ENCODE assay signal across 1 cellular context in genomic region chr12:57238854-57239554, GRCh38.
TF ChIP-seq lines count a peak whose summit lies in the region.

No MANE protein-coding gene starts in this region.

TF ChIP-seq in HepG2, 621 proteins besides CTCF, POLR2A, EP300 and RAD21 (continued from another document and continues in another):
- TF ChIP-seq ZHX1 (CRISPR knock-in tag; IDR thresholded peaks at IDR 0.05; ENCODE audit: low read depth) (no peak), PHF21A (CRISPR knock-in tag; IDR thresholded peaks at IDR 0.05) (peak; percentile 82; the same call in 1 of the 2 replicates), ZNF792 (CRISPR knock-in tag; IDR thresholded peaks at IDR 0.05) (0 out of 2 replicates have a peak, but pooled peaks have one; percentile 48), YEATS2 (CRISPR knock-in tag; IDR thresholded peaks at IDR 0.05; ENCODE audit: borderline replicate concordance) (peak; percentile 63; the same call in 1 of the 2 replicates), ZNF580 (CRISPR knock-in tag; IDR thresholded peaks at IDR 0.05; ENCODE audit: borderline replicate concordance, low read depth) (peak; percentile 87), MXD3 (CRISPR knock-in tag; IDR thresholded peaks at IDR 0.05) (peak; percentile 55; the same call in 1 of the 2 replicates), CENPT (CRISPR knock-in tag; IDR thresholded peaks at IDR 0.05; ENCODE audit: low read depth) (0 out of 2 replicates have a peak, but pooled peaks have one; percentile 7), THAP8 (CRISPR knock-in tag; IDR thresholded peaks at IDR 0.05; ENCODE audit: borderline replicate concordance) (no peak), ETV5 (CRISPR knock-in tag; IDR thresholded peaks at IDR 0.05; ENCODE audit: borderline replicate concordance) (no peak), FOSL1 (CRISPR knock-in tag; IDR thresholded peaks at IDR 0.05; ENCODE audit: borderline replicate concordance) (no peak), FOXO4 (CRISPR knock-in tag; conservative IDR thresholded peaks at IDR 0.05) (no peak), RCOR2 (CRISPR knock-in tag; IDR thresholded peaks at IDR 0.05) (no peak), TBL1XR1 (IDR thresholded peaks at IDR 0.05; ENCODE audit: borderline replicate concordance, low read length, partially characterized antibody) (no peak), RXRA (CRISPR knock-in tag; IDR thresholded peaks at IDR 0.05) (no peak; the same call in 1 of the 2 replicates), MAX (IDR thresholded peaks at IDR 0.05) (peak; percentile 79), SP1 (IDR thresholded peaks at IDR 0.05) (no peak), SP1 (CRISPR knock-in tag; IDR thresholded peaks at IDR 0.05) (no peak; the same call in 1 of the 2 replicates), ZFP1 (CRISPR knock-in tag; IDR thresholded peaks at IDR 0.05) (0 out of 2 replicates have a peak, but pooled peaks have one; percentile 50), PRPF4 (IDR thresholded peaks at IDR 0.05; ENCODE audit: low read depth, low read length, poor library complexity, severe bottlenecking) (no peak), MTF2 (CRISPR knock-in tag; IDR thresholded peaks at IDR 0.05; ENCODE audit: borderline replicate concordance) (peak; percentile 99; the same call in 1 of the 2 replicates), MBD4 (IDR thresholded peaks at IDR 0.05; ENCODE audit: borderline replicate concordance, low read length) (no peak), ZNF205 (CRISPR knock-in tag; IDR thresholded peaks at IDR 0.05) (0 out of 2 replicates have a peak, but pooled peaks have one; percentile 58), AHR (CRISPR knock-in tag; IDR thresholded peaks at IDR 0.05) (no peak), ZNF713 (CRISPR knock-in tag; IDR thresholded peaks at IDR 0.05) (0 out of 2 replicates have a peak, but pooled peaks have one; percentile 75), GMEB2 (CRISPR knock-in tag; IDR thresholded peaks at IDR 0.05; ENCODE audit: low read depth) (no peak; the same call in 1 of the 2 replicates), ZSCAN9 (CRISPR knock-in tag; IDR thresholded peaks at IDR 0.05; ENCODE audit: borderline replicate concordance) (no peak), REL (CRISPR knock-in tag; conservative IDR thresholded peaks at IDR 0.05) (0 out of 2 replicates have a peak, but pooled peaks have one; percentile 61), ARID5B (CRISPR knock-in tag; IDR thresholded peaks at IDR 0.05) (peak; percentile 50; the same call in 1 of the 2 replicates), CHD2 (IDR thresholded peaks at IDR 0.05; ENCODE audit: low read depth, low read length) (no peak), MEF2D (CRISPR knock-in tag; IDR thresholded peaks at IDR 0.05) (no peak; the same call in 1 of the 2 replicates), CBX2 (IDR thresholded peaks at IDR 0.05; ENCODE audit: low read depth, low read length) (no peak), CBX2 (CRISPR knock-in tag; IDR thresholded peaks at IDR 0.05; ENCODE audit: low read depth) (0 out of 2 replicates have a peak, but pooled peaks have one; percentile 66), ZSCAN21 (CRISPR knock-in tag; IDR thresholded peaks at IDR 0.05; ENCODE audit: borderline replicate concordance) (peak; percentile 76; the same call in 1 of the 2 replicates), HOXA5 (CRISPR knock-in tag; IDR thresholded peaks at IDR 0.05) (0 out of 2 replicates have a peak, but pooled peaks have one; percentile 14), ZBTB3 (CRISPR knock-in tag; IDR thresholded peaks at IDR 0.05; ENCODE audit: borderline replicate concordance, low read depth) (no peak), ZBTB21 (CRISPR knock-in tag; IDR thresholded peaks at IDR 0.05) (no peak), ZNF775 (CRISPR knock-in tag; IDR thresholded peaks at IDR 0.05; ENCODE audit: borderline replicate concordance) (no peak), ZNF225 (CRISPR knock-in tag; IDR thresholded peaks at IDR 0.05) (peak; percentile 70; the same call in 1 of the 2 replicates), ZNF276 (CRISPR knock-in tag; IDR thresholded peaks at IDR 0.05; ENCODE audit: low read depth) (no peak), ZBTB7A (CRISPR knock-in tag; IDR thresholded peaks at IDR 0.05) (peak; percentile 74; the same call in 1 of the 2 replicates), RFXANK (CRISPR knock-in tag; IDR thresholded peaks at IDR 0.05) (no peak), ZNF691 (CRISPR knock-in tag; IDR thresholded peaks at IDR 0.05; ENCODE audit: borderline replicate concordance, low read depth) (no peak; the same call in 1 of the 2 replicates), SOX6 (IDR thresholded peaks at IDR 0.05) (no peak), SOX6 (CRISPR knock-in tag; IDR thresholded peaks at IDR 0.05) (peak; percentile 66), KAT8 (CRISPR knock-in tag; IDR thresholded peaks at IDR 0.05) (peak; percentile 68), SMYD3 (CRISPR knock-in tag; IDR thresholded peaks at IDR 0.05) (no peak), ZFP41 (CRISPR knock-in tag; IDR thresholded peaks at IDR 0.05; ENCODE audit: borderline replicate concordance) (no peak), ARHGAP35 (CRISPR knock-in tag; IDR thresholded peaks at IDR 0.05; ENCODE audit: borderline replicate concordance) (no peak), ZNF232 (CRISPR knock-in tag; IDR thresholded peaks at IDR 0.05; ENCODE audit: borderline replicate concordance) (no peak), ZBTB37 (CRISPR knock-in tag; IDR thresholded peaks at IDR 0.05) (no peak), PHF8 (CRISPR knock-in tag; IDR thresholded peaks at IDR 0.05) (peak; percentile 66), CBX5 (CRISPR knock-in tag; IDR thresholded peaks at IDR 0.05; ENCODE audit: borderline replicate concordance) (no peak), ZNF432 (CRISPR knock-in tag; IDR thresholded peaks at IDR 0.05; ENCODE audit: borderline replicate concordance) (no peak), STAG1 (CRISPR knock-in tag; IDR thresholded peaks at IDR 0.05) (peak; percentile 92), ZFAT (CRISPR knock-in tag; conservative IDR thresholded peaks at IDR 0.05) (no peak), FOXK2 (IDR thresholded peaks at IDR 0.05) (no peak)
